Comparison of ENCODE assay signal across 20 cellular contexts in the genomic region with DNA sequence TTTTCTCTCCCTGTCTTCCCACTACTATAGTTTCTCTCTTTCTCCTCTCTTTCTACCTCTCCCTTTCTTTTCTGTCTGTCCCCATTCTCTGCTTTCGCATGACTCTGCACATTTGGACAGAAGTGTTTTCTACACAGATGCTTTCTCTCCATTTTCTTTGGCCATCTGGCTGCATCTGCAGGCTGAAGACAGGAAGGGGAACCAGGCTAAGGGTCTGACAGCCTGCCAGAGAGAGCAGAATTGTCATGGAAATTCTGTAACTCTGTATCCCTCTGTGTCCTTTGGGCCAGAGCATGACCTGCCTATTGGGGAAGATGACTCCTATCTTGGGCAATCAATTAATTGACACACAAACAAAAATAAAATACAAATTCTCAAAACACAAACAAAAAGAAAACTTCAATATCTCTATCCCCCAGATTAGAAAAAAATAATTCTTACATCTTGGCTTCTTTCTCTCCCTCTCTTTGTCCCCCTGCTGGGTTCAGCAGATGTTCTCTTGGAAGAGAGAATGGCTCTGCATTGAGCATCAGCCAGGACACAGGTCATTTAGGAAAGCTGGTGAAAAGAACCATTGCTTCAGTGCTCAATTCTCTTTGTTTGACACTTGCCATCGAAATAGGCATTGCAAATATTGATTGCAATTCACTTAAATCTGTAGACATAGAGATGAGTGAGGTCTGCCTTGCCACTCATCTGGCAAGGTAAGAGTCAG.
DNase-seq lines count a peak whose midpoint lies in the region; ATAC-seq, FAIRE-seq and TF ChIP-seq lines count a peak whose summit lies in the region.
"Had no signal": no experiment of that assay in that cellular context is flagged by ENCODE, and none has a peak within 500 bp of the region (broad histone marks: within the 10 kb centered on the region; RNA-seq: fewer than 3 reads in every experiment).

No MANE protein-coding gene starts in this region.

- H3K56ac ChIP-seq in IMR-90 (ENCODE audit: extremely low read depth, insufficient read depth, low read length), result no peak overlapping the region

- H3K9ac ChIP-seq in IMR-90 (ENCODE audit: low read depth, low read length), result no peak overlapping the region
- no peak overlapping the region for H3K9ac ChIP-seq in K562 (ENCODE audit: insufficient read depth in 1 of 2, low read depth in 2 of 2, low read length in 2 of 2)

- DNase-seq in A549 (ENCODE audit: low read depth in 1 of 2, low spot score in 1 of 2) (no peak), IMR-90 (no peak), K562 (ENCODE audit: extremely low read depth in 1 of 4, low spot score in 3 of 4) (no peak), memory B cell (ENCODE audit: low spot score in 2 of 2) (no peak), HuH-7 (ENCODE audit: low spot score) (no peak), SW 1271 (lab: John Stamatoyannopoulos, UW) (no peak)
- DNase-seq: activated CD4-positive, CD25-positive, alpha-beta regulatory T cell treated with anti-CD3 and anti-CD28 coated beads, Interleukin-2, amount 50 U/mL, for 72 hours; central memory CD4-positive, alpha-beta T cell; COR-L47; effector memory CD4-positive, alpha-beta T cell; KG1; NCI-H1105 treated with DMSO at 0.1 percent for 48 hours; NCI-H510A; OCI-M1; ovary; T-helper 9 cell had no signal

- no peak for TF ChIP-seq POLR2A in A549 (IDR thresholded peaks at IDR 0.05; ENCODE audit: low read length)
- no peak for TF ChIP-seq POLR2A in IMR-90 (IDR thresholded peaks at IDR 0.05; ENCODE audit: low read depth, low read length)
- no peak for TF ChIP-seq POLR2A in K562 (conservative IDR thresholded peaks at IDR 0.05)

- no peaks in the 10 kb centered on the region for H3K79me1 ChIP-seq in IMR-90 (ENCODE audit: low read depth in 1 of 2, low read length in 2 of 2)

- H3K27me3 ChIP-seq in IMR-90 (ENCODE audit: control insufficient read depth, insufficient read depth, low read length) (peaks cover 5% of the 10 kb centered on the region; the same call in 1 of the 2 replicates), K562 (ENCODE audit: control insufficient read depth in 2 of 2, insufficient read depth in 2 of 2, low read length in 2 of 2) (peaks cover 0 to 6% of the 10 kb centered on the region in 2 experiments; a peak in 1 of 5 replicates)
- H3K27me3 ChIP-seq: ovary, suprapubic skin had no signal

- TF ChIP-seq CTCF in A549 (IDR thresholded peaks at IDR 0.05) (no peak), IMR-90 (conservative IDR thresholded peaks at IDR 0.05; ENCODE audit: low read depth, low read length) (no peak), K562 (IDR thresholded peaks at IDR 0.05 in 2 of 3, conservative IDR thresholded peaks at IDR 0.05 in 1 of 3; ENCODE audit: insufficient read depth in 2 of 3, low read depth in 1 of 3, low read length in 3 of 3) (no peak)

- H2BK5ac ChIP-seq in IMR-90 (ENCODE audit: low read depth, low read length, poor library complexity, severe bottlenecking), result no peak overlapping the region

- H4K91ac ChIP-seq in IMR-90 (ENCODE audit: insufficient read depth, low read depth, low read length), result no peak overlapping the region

- H3K4me1 Mint-ChIP-seq in memory B cell, result peaks cover 11% of the 10 kb centered on the region

- H3K9me3 Mint-ChIP-seq in memory B cell, result no peaks in the 10 kb centered on the region

- H3K9me1 ChIP-seq in IMR-90 (ENCODE audit: insufficient read depth, low read length) (no peaks in the 10 kb centered on the region), K562 (ENCODE audit: control insufficient read depth, insufficient read depth, low read length) (no peaks in the 10 kb centered on the region)

- 29% methylated on average over 2 of the region's 2 CpGs for WGBS in A549 (ENCODE audit: missing lambda C conversion rate)
- WGBS in IMR-90 (ENCODE audit: extremely low coverage in 2 of 2, insufficient read length in 1 of 2), 2 experiments, result 17% methylated on average over 1 of the region's 2 CpGs; no CpG with 5 or more reads in 1 of the 2 experiments
- WGBS in K562 (ENCODE audit: insufficient coverage, low coverage, missing lambda C conversion rate), result 0% methylated on average over 2 of the region's 2 CpGs

- no peak overlapping the region for H3K18ac ChIP-seq in IMR-90 (ENCODE audit: low read depth, low read length)

- TF ChIP-seq RAD21 in A549 (conservative IDR thresholded peaks at IDR 0.05 in 1 of 2, IDR thresholded peaks at IDR 0.05 in 1 of 2) (no peak), IMR-90 (IDR thresholded peaks at IDR 0.05; ENCODE audit: low read length) (no peak), K562 (CRISPR knock-in tag; conservative IDR thresholded peaks at IDR 0.05 in 1 of 2, IDR thresholded peaks at IDR 0.05 in 1 of 2) (no peak)

- no peaks in the 10 kb centered on the region for H3K9me3 ChIP-seq in A549
- peaks cover 5% of the 10 kb centered on the region for H3K9me3 ChIP-seq in IMR-90 (ENCODE audit: control insufficient read depth, insufficient read depth, low read length)
- no peaks in the 10 kb centered on the region for H3K9me3 ChIP-seq in K562 (replicated peaks; ENCODE audit: control insufficient read depth, insufficient read depth, low read depth, low read length)
- H3K9me3 ChIP-seq: ovary, suprapubic skin had no signal

- no peaks in the 10 kb centered on the region for H3K36me3 ChIP-seq in IMR-90 (ENCODE audit: control insufficient read depth, insufficient read depth, low read length)
- no peaks in the 10 kb centered on the region for H3K36me3 ChIP-seq in K562 (ENCODE audit: control insufficient read depth, insufficient read depth, low read length)
- H3K36me3 ChIP-seq: ovary, suprapubic skin had no signal

- no peak overlapping the region for H3K4ac ChIP-seq in IMR-90 (ENCODE audit: low read depth, low read length)

- no peaks in the 10 kb centered on the region for H4K20me1 ChIP-seq in IMR-90 (ENCODE audit: insufficient read depth, low read length)
- H4K20me1 ChIP-seq in K562 (replicated peaks; ENCODE audit: control insufficient read depth, insufficient read depth, low read length), result no peaks in the 10 kb centered on the region

- in situ Hi-C loops in IMR-90 (cut with MboI; ENCODE audit: low sequenced_read_pairs), result no loop called here
- in situ Hi-C loops in K562 (cut with MboI), result no loop called here

- CTCF ChIA-PET in A549 (lab: Yijun Ruan, JAX) (no interaction called here), IMR-90 (lab: Yijun Ruan, JAX) (no interaction called here), K562 (lab: Yijun Ruan, JAX; ENCODE audit: low intra/inter-chr PET ratio) (no interaction called here)

- H3K27ac ChIP-seq in A549 (no peak overlapping the region), IMR-90 (ENCODE audit: insufficient read depth, low read length) (no peak overlapping the region), K562 (ENCODE audit: extremely low read depth, low read depth, low read length) (no peak overlapping the region)
- H3K27ac ChIP-seq: HL-60, ovary, suprapubic skin had no signal

- no peak overlapping the region for H3K4me2 ChIP-seq in A549
- H3K4me2 ChIP-seq in IMR-90 (ENCODE audit: low read depth, low read length), result no peak overlapping the region
- no peak overlapping the region for H3K4me2 ChIP-seq in K562 (ENCODE audit: insufficient read depth, low read length)

- POLR2A ChIA-PET in A549 (lab: Yijun Ruan, JAX), result no interaction called here
- POLR2A ChIA-PET in IMR-90 (lab: Charles Lee; ENCODE audit: unreplicated experiment), result no interaction called here
- POLR2A ChIA-PET in K562 (lab: Yijun Ruan, JAX), result no interaction called here

- FAIRE-seq in A549 (lab: Jason Lieb, UNC), result no peak
- FAIRE-seq in K562 (lab: Jason Lieb, UNC), result no peak

- H3K27me3 Mint-ChIP-seq in memory B cell, result no peaks in the 10 kb centered on the region

- no peak overlapping the region for H4K5ac ChIP-seq in IMR-90 (ENCODE audit: low read depth, low read length)

- ATAC-seq in A549, result no peak
- ATAC-seq in IMR-90 (ENCODE audit: low read depth), result no peak
- ATAC-seq in K562, result no peak
- ATAC-seq in memory B cell (ENCODE audit: low read depth), result no peak
- ATAC-seq in HG03039 (IDR thresholded peaks at IDR 0.05; ENCODE audit: unreplicated experiment), result no peak
- ATAC-seq in HG02884 (IDR thresholded peaks at IDR 0.05; ENCODE audit: unreplicated experiment), result no peak

- intact Hi-C loops in IMR-90 (cut with micrococcal nuclease), result no loop called here
- intact Hi-C loops in K562 (cut with micrococcal nuclease), result no loop called here

- H3K4me1 ChIP-seq in A549 (no peaks in the 10 kb centered on the region), IMR-90 (ENCODE audit: control insufficient read depth, insufficient read depth, low read length) (no peaks in the 10 kb centered on the region), K562 (replicated peaks in 1 of 2; ENCODE audit: control insufficient read depth in 2 of 2, insufficient read depth in 2 of 2, low read length in 2 of 2) (no peaks in the 10 kb centered on the region)
- H3K4me1 ChIP-seq: suprapubic skin had no signal

- H3K14ac ChIP-seq in IMR-90 (replicated peaks; ENCODE audit: low read depth, low read length), result no peak overlapping the region

- no peaks in the 10 kb centered on the region for H3K79me2 ChIP-seq in K562 (ENCODE audit: control insufficient read depth, insufficient read depth, low read length)

- H2BK15ac ChIP-seq in IMR-90 (ENCODE audit: low read depth, low read length), result no peak overlapping the region

- no peak overlapping the region for H2AFZ ChIP-seq in IMR-90 (replicated peaks; ENCODE audit: low read length, poor library complexity)
- no peak overlapping the region for H2AFZ ChIP-seq in K562 (ENCODE audit: low read depth, low read length)

- no peaks in the 10 kb centered on the region for H3K36me3 Mint-ChIP-seq in memory B cell

- peak overlapping the region; percentile 0 for H3K27ac Mint-ChIP-seq in memory B cell

- no peak overlapping the region for H2AK9ac ChIP-seq in IMR-90 (replicated peaks; ENCODE audit: low read depth, low read length, poor library complexity)

- no peak overlapping the region for H2BK120ac ChIP-seq in IMR-90 (ENCODE audit: low read depth, low read length)

- dilution Hi-C loops in IMR-90 (cut with HindIII; ENCODE audit: low sequenced_read_pairs, unreplicated experiment), result no loop called here

- H2BK20ac ChIP-seq in IMR-90 (ENCODE audit: low read depth, low read length), result no peak overlapping the region

- no peak overlapping the region for H3K23ac ChIP-seq in IMR-90 (ENCODE audit: low read depth, low read length)

- no TSS peak for BruUV-seq in IMR-90 (replicated peaks; lab: Mats Ljungman, UMichigan)
- no TSS peak for BruUV-seq in K562 (replicated peaks; lab: Mats Ljungman, UMichigan)

- H2AK5ac ChIP-seq in IMR-90 (ENCODE audit: low read depth, low read length), result no peak overlapping the region

- TF ChIP-seq EP300 in A549 (IDR thresholded peaks at IDR 0.05) (no peak), K562 (IDR thresholded peaks at IDR 0.05; ENCODE audit: low read length) (no peak)

- H3K4me3 Mint-ChIP-seq in memory B cell, result peak overlapping the region; percentile 28

- no peak overlapping the region for H4K8ac ChIP-seq in IMR-90 (ENCODE audit: low read depth in 2 of 2, low read length in 2 of 2)

- H3K4me3 ChIP-seq in A549 (no peak overlapping the region), IMR-90 (ENCODE audit: insufficient read depth, low read depth, low read length) (no peak overlapping the region), K562 (no peak overlapping the region)
- H3K4me3 ChIP-seq: ovary, suprapubic skin had no signal

TF ChIP-seq in A549, 52 proteins besides CTCF, POLR2A, EP300 and RAD21 (continues in another document):
- no peak for TF ChIP-seq SMC3 (IDR thresholded peaks at IDR 0.05)

TF ChIP-seq in IMR-90, 13 proteins besides CTCF, POLR2A, EP300 and RAD21 (continues in another document):
- no peak for TF ChIP-seq MAZ (IDR thresholded peaks at IDR 0.05; ENCODE audit: borderline replicate concordance, low read depth, low read length)

Comparison
In these comparisons a context has a peak if more than half of its experiments do, and no peak if none do; other contexts are left out.
1. Of the 35 proteins assayed by ChIP-seq in both K562 and A549: peak only in K562: none; only in A549: MAFK; in both: none; in neither: 34.